25 cellular contexts compared by ENCODE assay signal in the genomic region with DNA sequence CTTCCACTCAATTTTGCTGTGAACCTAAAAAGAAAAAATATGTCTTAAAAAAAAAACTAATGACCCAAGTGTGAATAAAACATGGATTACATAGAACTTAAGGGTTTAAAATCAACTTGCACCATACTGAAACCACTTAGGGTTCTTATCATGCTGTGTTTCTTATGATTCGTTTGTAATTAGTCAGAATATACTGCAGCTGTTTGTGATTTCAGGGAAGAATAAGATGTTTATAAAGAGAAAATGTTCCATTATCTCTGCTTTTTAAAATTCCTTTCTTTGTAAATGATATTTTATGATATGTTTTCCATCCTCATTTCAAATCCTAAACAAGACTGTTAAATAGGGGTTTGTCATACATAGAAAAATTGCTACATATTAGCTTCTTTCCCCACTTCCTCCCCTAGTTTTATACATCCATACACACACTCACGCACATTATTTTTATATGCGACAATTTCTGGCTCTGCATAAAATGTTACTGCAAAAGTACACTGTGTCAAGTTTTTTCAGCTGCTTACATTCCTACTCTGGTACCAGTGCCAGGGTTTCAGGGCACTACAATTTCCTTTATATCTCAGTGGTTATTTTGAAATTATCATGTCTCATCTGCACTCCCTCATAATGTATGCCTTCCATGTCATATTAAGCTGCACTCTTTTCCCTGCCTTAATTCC.
"Had no signal": no experiment of that assay in that cellular context is flagged by ENCODE, and none has a peak within 500 bp of the region (broad histone marks: within the 10 kb centered on the region; RNA-seq: fewer than 3 reads in every experiment).

No MANE protein-coding gene starts in this region.

- H3K27me3 ChIP-seq: dorsolateral prefrontal cortex, gastrocnemius medialis, ovary, thyroid gland had no signal

- H3K36me3 ChIP-seq: gastrocnemius medialis, ovary, thyroid gland had no signal

- H3K36me3 Mint-ChIP-seq: memory B cell; naive thymus-derived CD8-positive, alpha-beta T cell had no signal

- H3K4me2 ChIP-seq: smooth muscle cell had no signal

- DNase-seq: dorsolateral prefrontal cortex; effector CD4-positive, alpha-beta T cell; foreskin fibroblast; gastrocnemius medialis; head of caudate nucleus; kidney; mucosa of descending colon; naive thymus-derived CD8-positive, alpha-beta T cell; occipital lobe; ovary; posterior cingulate gyrus; psoas muscle; right cardiac atrium; stimulated activated CD4-positive, alpha-beta T cell treated with anti-CD3 and anti-CD28 coated beads, Interleukin-12 subunit alpha, Interleukin-12 subunit beta, amount 100 ng/mL, for 4 hours; stimulated activated CD4-positive, alpha-beta T cell treated with anti-CD3 and anti-CD28 coated beads, Interleukin-1b, Interleukin-23, amount 100 ng/mL, for 48 hours; stimulated activated CD4-positive, alpha-beta T cell treated with anti-CD3 and anti-CD28 coated beads, Interleukin-4, amount 100 ng/mL, for 1 hour; stimulated activated CD8-positive, alpha-beta memory T cell treated with anti-CD3 and anti-CD28 coated beads, Interleukin-4, amount 100 ng/mL, for 48 hours; stimulated activated naive CD4-positive, alpha-beta T cell; stimulated activated naive CD8-positive, alpha-beta T cell treated with anti-CD3 and anti-CD28 coated beads, Interleukin-15, amount 100 ng/mL, for 72 hours; thyroid gland; trophoblast cell had no signal

- H3K9me3 Mint-ChIP-seq: stimulated activated naive CD8-positive, alpha-beta T cell treated with anti-CD3 and anti-CD28 coated beads, Interleukin-15, amount 100 ng/mL, for 72 hours had no signal

- H3K4me3 ChIP-seq: dorsolateral prefrontal cortex, gastrocnemius medialis, lung, mucosa of descending colon, ovary, psoas muscle, smooth muscle cell, thyroid gland had no signal

- H3K9me3 ChIP-seq: gastrocnemius medialis, mucosa of descending colon, ovary, psoas muscle, thyroid gland had no signal

- ATAC-seq: gastrocnemius medialis; left lobe of liver; mucosa of descending colon; naive thymus-derived CD8-positive, alpha-beta T cell; psoas muscle; right cardiac atrium; stimulated activated naive CD8-positive, alpha-beta T cell treated with anti-CD3 and anti-CD28 coated beads, Interleukin-15, amount 100 ng/mL, for 72 hours had no signal

- H3K4me3 Mint-ChIP-seq: memory B cell; naive thymus-derived CD8-positive, alpha-beta T cell; stimulated activated naive CD8-positive, alpha-beta T cell treated with anti-CD3 and anti-CD28 coated beads, Interleukin-15, amount 100 ng/mL, for 72 hours had no signal

- H3K27ac ChIP-seq: gastrocnemius medialis, ovary, psoas muscle, thyroid gland had no signal

- H3K27me3 Mint-ChIP-seq: memory B cell; naive thymus-derived CD8-positive, alpha-beta T cell; stimulated activated naive CD8-positive, alpha-beta T cell treated with anti-CD3 and anti-CD28 coated beads, Interleukin-15, amount 100 ng/mL, for 72 hours had no signal

- H3K4me1 Mint-ChIP-seq: memory B cell; naive thymus-derived CD8-positive, alpha-beta T cell; stimulated activated naive CD8-positive, alpha-beta T cell treated with anti-CD3 and anti-CD28 coated beads, Interleukin-15, amount 100 ng/mL, for 72 hours had no signal

- H3K27ac Mint-ChIP-seq: memory B cell; naive thymus-derived CD8-positive, alpha-beta T cell; stimulated activated naive CD8-positive, alpha-beta T cell treated with anti-CD3 and anti-CD28 coated beads, Interleukin-15, amount 100 ng/mL, for 72 hours had no signal

- H3K4me1 ChIP-seq: gastrocnemius medialis, psoas muscle, thyroid gland had no signal
